ENCODE assay signal across 21 cellular contexts in the genomic region with DNA sequence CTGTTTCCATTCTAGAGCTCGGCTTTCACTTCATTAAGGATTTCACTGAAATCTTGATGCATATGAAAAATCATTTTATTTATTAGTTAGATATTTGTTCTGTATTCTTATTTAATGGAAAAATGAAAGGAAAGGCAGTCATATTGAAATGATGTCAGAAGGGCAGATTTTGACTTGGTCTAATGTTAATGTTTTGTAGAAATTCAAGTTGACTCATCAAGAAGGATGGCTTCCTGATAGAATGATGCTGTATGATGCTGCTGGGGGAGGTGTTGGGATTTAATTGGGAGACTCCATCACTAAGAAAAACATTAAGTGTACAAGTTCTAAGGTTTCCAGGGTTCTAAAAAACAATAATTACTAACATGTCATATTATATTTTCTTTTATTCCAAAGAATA.
"Had no signal": no experiment of that assay in that cellular context is flagged by ENCODE, and none has a peak within 500 bp of the region (broad histone marks: within the 10 kb centered on the region; RNA-seq: fewer than 3 reads in every experiment).

No MANE protein-coding gene starts in this region.

- H3K27me3 ChIP-seq: colonic mucosa, gastroesophageal sphincter, spleen, upper lobe of left lung had no signal

- H3K9me3 Mint-ChIP-seq: activated naive CD8-positive, alpha-beta T cell treated with anti-CD3 and anti-CD28 coated beads, Interleukin-2, amount 10 ng/mL, durations not matched to agents 7 days and 5 days; mesothelial cell of epicardium; nephron; stimulated activated memory B cell treated with anti-CD40 and anti-IgM and Interleukin-4, amounts not matched to agents 10 μg/mL and 1 μg/mL and 100 μg/mL, for 72 hours had no signal

- H3K27me3 Mint-ChIP-seq: activated B cell treated with CpG ODN at 0.5 μM for 24 hours; activated CD4-positive, alpha-beta memory T cell treated with anti-CD3 and anti-CD28 coated beads for 36 hours; activated naive CD8-positive, alpha-beta T cell treated with anti-CD3 and anti-CD28 coated beads, Interleukin-2, amount 10 ng/mL, durations not matched to agents 7 days and 5 days; brain; stimulated activated memory B cell treated with anti-CD40 and anti-IgM and Interleukin-4, amounts not matched to agents 10 μg/mL and 1 μg/mL and 100 μg/mL, for 72 hours had no signal

- H3K4me3 Mint-ChIP-seq: activated B cell treated with CpG ODN at 0.5 μM for 24 hours; activated CD4-positive, alpha-beta memory T cell treated with anti-CD3 and anti-CD28 coated beads for 36 hours; activated naive CD8-positive, alpha-beta T cell treated with anti-CD3 and anti-CD28 coated beads, Interleukin-2, amount 10 ng/mL, durations not matched to agents 7 days and 5 days; brain; mesothelial cell of epicardium; nephron; stimulated activated memory B cell treated with anti-CD40 and anti-IgM and Interleukin-4, amounts not matched to agents 10 μg/mL and 1 μg/mL and 100 μg/mL, for 72 hours had no signal

- H3K9me3 ChIP-seq: colonic mucosa, gastroesophageal sphincter, spleen, thoracic aorta, upper lobe of left lung had no signal

- H3K36me3 ChIP-seq: colonic mucosa, spleen, thoracic aorta, upper lobe of left lung had no signal

- H3K27ac ChIP-seq: colonic mucosa, gastroesophageal sphincter, spleen, upper lobe of left lung had no signal

- FAIRE-seq: islet of Langerhans had no signal

- DNase-seq: activated B cell treated with CpG ODN at 0.5 μM for 24 hours; activated CD4-positive, alpha-beta memory T cell treated with anti-CD3 and anti-CD28 coated beads for 36 hours; activated CD4-positive, alpha-beta T cell treated with anti-CD3 and anti-CD28 coated beads for 4 hours; activated naive CD4-positive, alpha-beta T cell treated with Interleukin-2 at 50 U/mL for 16 hours; activated naive CD8-positive, alpha-beta T cell treated with anti-CD3 and anti-CD28 coated beads, Interleukin-2, amount 10 ng/mL, durations not matched to agents 7 days and 5 days; activated T-cell treated with anti-CD3 and anti-CD28 coated beads for 4 hours; central memory CD4-positive, alpha-beta T cell; colonic mucosa; posterior cingulate gyrus; retina; spleen; stimulated activated CD4-positive, alpha-beta T cell treated with anti-CD3 and anti-CD28 coated beads, Interleukin-4, amount 100 ng/mL, for 4 hours; upper lobe of left lung had no signal

- H3K4me3 ChIP-seq: colonic mucosa, gastroesophageal sphincter, lung, spleen, thoracic aorta, upper lobe of left lung had no signal

- H3K4me1 Mint-ChIP-seq: activated B cell treated with CpG ODN at 0.5 μM for 24 hours; activated naive CD8-positive, alpha-beta T cell treated with anti-CD3 and anti-CD28 coated beads, Interleukin-2, amount 10 ng/mL, durations not matched to agents 7 days and 5 days; stimulated activated memory B cell treated with anti-CD40 and anti-IgM and Interleukin-4, amounts not matched to agents 10 μg/mL and 1 μg/mL and 100 μg/mL, for 72 hours had no signal

- H3K36me3 Mint-ChIP-seq: activated CD4-positive, alpha-beta memory T cell treated with anti-CD3 and anti-CD28 coated beads for 36 hours; activated naive CD8-positive, alpha-beta T cell treated with anti-CD3 and anti-CD28 coated beads, Interleukin-2, amount 10 ng/mL, durations not matched to agents 7 days and 5 days; stimulated activated memory B cell treated with anti-CD40 and anti-IgM and Interleukin-4, amounts not matched to agents 10 μg/mL and 1 μg/mL and 100 μg/mL, for 72 hours had no signal

- H3K27ac Mint-ChIP-seq: activated B cell treated with CpG ODN at 0.5 μM for 24 hours; activated CD4-positive, alpha-beta memory T cell treated with anti-CD3 and anti-CD28 coated beads for 36 hours; activated naive CD8-positive, alpha-beta T cell treated with anti-CD3 and anti-CD28 coated beads, Interleukin-2, amount 10 ng/mL, durations not matched to agents 7 days and 5 days; brain; mesothelial cell of epicardium; nephron; stimulated activated memory B cell treated with anti-CD40 and anti-IgM and Interleukin-4, amounts not matched to agents 10 μg/mL and 1 μg/mL and 100 μg/mL, for 72 hours had no signal
